ENCODE assay signal across 1 cellular context in genomic region chr9:34048730-34049629, GRCh38.
TF ChIP-seq lines count a peak whose summit lies in the region.

TSS of gene UBAP2 (minus strand) at chr9:34048887. CDS start at chr9:34017148, 31,739 bp downstream.

TF ChIP-seq in HepG2, 621 proteins besides CTCF, POLR2A, EP300 and RAD21 (continued from another document and continues in another):
- TF ChIP-seq SMAD1 (CRISPR knock-in tag; IDR thresholded peaks at IDR 0.05; ENCODE audit: borderline replicate concordance, low read depth) (peak; percentile 90), ZNF629 (CRISPR knock-in tag; conservative IDR thresholded peaks at IDR 0.05) (peak; percentile 8; the same call in 1 of the 2 replicates), NR1H2 (CRISPR knock-in tag; IDR thresholded peaks at IDR 0.05; ENCODE audit: borderline replicate concordance, low read depth) (0 out of 2 replicates have a peak, but pooled peaks have one; percentile 46), HMGXB4 (CRISPR knock-in tag; IDR thresholded peaks at IDR 0.05; ENCODE audit: borderline replicate concordance in 1 of 2, low read depth in 1 of 2) (peak; percentile 35 to 84; a peak in 3 of 4 replicates), ZHX1 (CRISPR knock-in tag; IDR thresholded peaks at IDR 0.05; ENCODE audit: low read depth) (peak; percentile 76; the same call in 1 of the 2 replicates), RFXAP (CRISPR knock-in tag; IDR thresholded peaks at IDR 0.05; ENCODE audit: borderline replicate concordance) (peak; percentile 8; the same call in 1 of the 2 replicates), SPEN (CRISPR knock-in tag; IDR thresholded peaks at IDR 0.05; ENCODE audit: low read depth) (peak; percentile 75), ZNF839 (CRISPR knock-in tag; IDR thresholded peaks at IDR 0.05; ENCODE audit: borderline replicate concordance) (0 out of 2 replicates have a peak, but pooled peaks have one; percentile 52), ZNF430 (CRISPR knock-in tag; IDR thresholded peaks at IDR 0.05) (0 out of 2 replicates have a peak, but pooled peaks have one; percentile 6), ZSCAN29 (CRISPR knock-in tag; conservative IDR thresholded peaks at IDR 0.05) (peak; percentile 63), HNRNPL (IDR thresholded peaks at IDR 0.05; ENCODE audit: low read depth, low read length) (peak; percentile 51; the same call in 1 of the 2 replicates), FOXK2 (IDR thresholded peaks at IDR 0.05) (peak; percentile 65; the same call in 1 of the 2 replicates), NFE2L2 (IDR thresholded peaks at IDR 0.05; ENCODE audit: low read length) (no peak), SNAPC4 (CRISPR knock-in tag; IDR thresholded peaks at IDR 0.05) (peak; percentile 94), AGO2 (optimal IDR thresholded peaks at IDR 0.05; ENCODE audit: low read depth, low read length) (peak; percentile 72), SALL1 (CRISPR knock-in tag; IDR thresholded peaks at IDR 0.05) (peak; percentile 83), CBX1 (IDR thresholded peaks at IDR 0.05; ENCODE audit: low read depth) (peak; percentile 43), PATZ1 (CRISPR knock-in tag; IDR thresholded peaks at IDR 0.05) (no peak; the same call in none of the 2 replicates), POLR2AphosphoS2 (IDR thresholded peaks at IDR 0.05; ENCODE audit: low read depth, low read length) (peak; percentile 76; the same call in 1 of the 2 replicates), ZNF407 (CRISPR knock-in tag; IDR thresholded peaks at IDR 0.05; ENCODE audit: not compliant biosample characterization) (peak; percentile 67), ELK4 (CRISPR knock-in tag; IDR thresholded peaks at IDR 0.05; ENCODE audit: borderline replicate concordance) (no peak), ZBTB44 (CRISPR knock-in tag; IDR thresholded peaks at IDR 0.05) (peak; percentile 59; the same call in 1 of the 2 replicates), SP4 (CRISPR knock-in tag; IDR thresholded peaks at IDR 0.05) (peak; percentile 71), ZNF766 (CRISPR knock-in tag; IDR thresholded peaks at IDR 0.05; ENCODE audit: borderline replicate concordance) (peak; percentile 70; the same call in 1 of the 2 replicates), ZNF264 (CRISPR knock-in tag; IDR thresholded peaks at IDR 0.05) (peak; percentile 51)
